27 cellular contexts compared by ENCODE assay signal in the genomic region with DNA sequence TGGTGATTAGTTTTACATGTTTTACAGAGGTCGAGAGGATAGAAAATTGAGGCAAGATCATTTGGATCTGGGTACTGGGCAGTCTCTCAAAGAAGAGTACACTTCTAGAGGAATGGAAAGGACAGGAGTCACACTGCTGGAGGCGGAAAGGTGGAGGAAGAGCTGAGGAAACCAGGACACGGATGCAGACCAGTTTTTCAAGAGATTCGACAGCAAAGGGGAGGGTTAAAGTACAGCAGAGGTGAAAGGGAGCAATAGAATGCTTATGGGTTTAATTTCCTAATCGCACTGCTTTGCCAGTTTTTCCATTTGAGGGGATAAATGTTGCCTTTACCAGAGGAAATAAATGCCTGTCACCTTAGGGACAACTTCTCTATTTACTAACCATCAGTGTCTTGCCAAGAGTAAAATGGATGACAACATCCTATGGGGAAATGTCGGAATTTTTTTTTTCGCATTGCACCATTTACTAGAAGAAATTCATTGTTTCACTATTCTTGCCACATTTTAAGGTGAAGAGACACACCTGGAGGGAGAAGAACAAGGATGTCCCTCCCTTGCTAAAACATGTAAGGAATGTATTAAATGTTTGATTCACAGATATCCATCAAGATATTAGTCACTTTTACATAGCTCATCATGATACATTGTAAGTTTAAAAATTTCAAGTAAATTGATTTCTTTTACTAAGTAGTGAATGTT.
"Had no signal": no experiment of that assay in that cellular context is flagged by ENCODE, and none has a peak within 500 bp of the region (broad histone marks: within the 10 kb centered on the region; RNA-seq: fewer than 3 reads in every experiment).

No MANE protein-coding gene starts in this region.

- H3K27ac Mint-ChIP-seq: activated naive CD8-positive, alpha-beta T cell treated with anti-CD3 and anti-CD28 coated beads for 36 hours; brain; mesothelial cell of epicardium; naive thymus-derived CD4-positive, alpha-beta T cell; T-helper 1 cell treated with Interleukin-12 subunit alpha and Interleukin-12 subunit beta and Interleukin-4 antibody, amounts not matched to agents 30 μg/mL and 1 μg/mL, for 36 hours had no signal

- DNase-seq: activated CD4-positive, alpha-beta T cell treated with anti-CD3 and anti-CD28 coated beads for 48 hours; activated CD4-positive, alpha-beta T cell treated with anti-CD3 and anti-CD28 coated beads, Interleukin-2, amount 50 U/mL, for 48 hours; activated CD8-positive, alpha-beta memory T cell treated with anti-CD3 and anti-CD28 coated beads for 24 hours; activated effector memory CD4-positive, alpha-beta T cell treated with Interleukin-2 at 50 U/mL for 16 hours; activated naive CD4-positive, alpha-beta T cell treated with Interleukin-2 at 50 U/mL for 16 hours; activated naive CD8-positive, alpha-beta T cell treated with anti-CD3 and anti-CD28 coated beads for 36 hours; adrenal gland; caudate nucleus; cortex of kidney; esophagus squamous epithelium; gastrocnemius medialis; glutamatergic neuron; left ventricle myocardium inferior; naive thymus-derived CD4-positive, alpha-beta T cell; nucleus accumbens; right lobe of liver; stimulated activated CD4-positive, alpha-beta T cell treated with anti-CD3 and anti-CD28 coated beads, Interleukin-2, amount 100 ng/mL, for 48 hours; stimulated activated naive CD4-positive, alpha-beta T cell treated with Interleukin-2 at 50 U/mL for 16 hours; SW 1271; T-helper 9 cell; WERI-Rb-1 had no signal

- H3K27me3 ChIP-seq: adrenal gland, ascending aorta, esophagus squamous epithelium, gastrocnemius medialis, right lobe of liver, tibial nerve had no signal

- H3K36me3 Mint-ChIP-seq: activated naive CD8-positive, alpha-beta T cell treated with anti-CD3 and anti-CD28 coated beads for 36 hours; brain; mesothelial cell of epicardium; naive thymus-derived CD4-positive, alpha-beta T cell had no signal

- H3K27ac ChIP-seq: adrenal gland, ascending aorta, esophagus squamous epithelium, gastrocnemius medialis, left ventricle myocardium inferior, right lobe of liver, tibial nerve, WERI-Rb-1 had no signal

- H3K9me3 ChIP-seq: adrenal gland, ascending aorta, esophagus squamous epithelium, gastrocnemius medialis, right lobe of liver, tibial nerve had no signal

- H3K36me3 ChIP-seq: adrenal gland, ascending aorta, esophagus squamous epithelium, gastrocnemius medialis, left ventricle myocardium inferior, right lobe of liver, tibial nerve, WERI-Rb-1 had no signal

- H3K4me3 Mint-ChIP-seq: activated naive CD8-positive, alpha-beta T cell treated with anti-CD3 and anti-CD28 coated beads for 36 hours; brain; mesothelial cell of epicardium; naive thymus-derived CD4-positive, alpha-beta T cell; T-helper 1 cell treated with Interleukin-12 subunit alpha and Interleukin-12 subunit beta and Interleukin-4 antibody, amounts not matched to agents 30 μg/mL and 1 μg/mL, for 36 hours had no signal

- H3K4me1 Mint-ChIP-seq: activated naive CD8-positive, alpha-beta T cell treated with anti-CD3 and anti-CD28 coated beads for 36 hours; brain; naive thymus-derived CD4-positive, alpha-beta T cell had no signal

- H3K9me3 Mint-ChIP-seq: brain; mesothelial cell of epicardium; T-helper 1 cell treated with Interleukin-12 subunit alpha and Interleukin-12 subunit beta and Interleukin-4 antibody, amounts not matched to agents 30 μg/mL and 1 μg/mL, for 36 hours had no signal

- H3K4me1 ChIP-seq: adrenal gland, ascending aorta, gastrocnemius medialis, left ventricle myocardium inferior, right lobe of liver had no signal

- H3K27me3 Mint-ChIP-seq: activated naive CD8-positive, alpha-beta T cell treated with anti-CD3 and anti-CD28 coated beads for 36 hours; brain; naive thymus-derived CD4-positive, alpha-beta T cell had no signal

- ATAC-seq: activated CD4-positive, CD25-positive, alpha-beta regulatory T cell treated with anti-CD3 and anti-CD28 coated beads, Interleukin-2, amount 50 U/mL, for 24 hours; gastrocnemius medialis; naive thymus-derived CD4-positive, alpha-beta T cell; right lobe of liver had no signal

- H3K4me3 ChIP-seq: adrenal gland, ascending aorta, esophagus squamous epithelium, gastrocnemius medialis, left ventricle myocardium inferior, right lobe of liver, tibial nerve had no signal
